Comparison of ENCODE assay signal across 18 cellular contexts in genomic region chr12:84924956-84925355, GRCh38. TPM values are rescaled to one million over a fixed set of nuclear protein-coding genes. Genes with fewer than 3 reads are reported as not detected.
A peak's percentile ranks its signal among the peaks of the same experiment; 100 is the strongest.
DNase-seq lines count a peak whose midpoint lies in the region.
"Had no signal": no experiment of that assay in that cellular context is flagged by ENCODE, and none has a peak within 500 bp of the region (broad histone marks: within the 10 kb centered on the region; RNA-seq: fewer than 3 reads in every experiment).

No MANE protein-coding gene starts in this region.

- H3K4me3 ChIP-seq in neuronal stem cell (ENCODE audit: low read length in 2 of 2), result no peak overlapping the region
- H3K4me3 ChIP-seq in effector memory CD4-positive, alpha-beta T cell (ENCODE audit: insufficient read depth, low read depth, low read length, poor library complexity, severe bottlenecking), result no peak overlapping the region
- H3K4me3 ChIP-seq: BLaER1 treated with 17β-estradiol and CSF1 and Interleukin-3, amounts not matched to agents 10 nM and 100 nM; thoracic aorta had no signal

- no peak overlapping the region for H3K18ac ChIP-seq in neuronal stem cell (ENCODE audit: low read length)

- H2BK12ac ChIP-seq in neuronal stem cell (ENCODE audit: low read length), result no peak overlapping the region

- H2BK15ac ChIP-seq in neuronal stem cell (ENCODE audit: low read length), result no peak overlapping the region

- H4K91ac ChIP-seq in neuronal stem cell (ENCODE audit: low read depth, low read length, poor library complexity), result no peak overlapping the region

- H2BK5ac ChIP-seq in neuronal stem cell (ENCODE audit: low read length), result no peak overlapping the region

- POLR2A ChIA-PET in activated CD4-positive, alpha-beta memory T cell treated with anti-CD3 and anti-CD28 coated beads, Interleukin-2, amount 10 ng/mL, durations not matched to agents 7 days and 5 days (lab: Charles Lee), result no interaction called here

- no peak overlapping the region for H3K23ac ChIP-seq in neuronal stem cell (ENCODE audit: low read depth, low read length, poor library complexity)

- H3K27ac ChIP-seq in epithelial cell of prostate, result peak overlapping the region; percentile 8
- no peak overlapping the region for H3K27ac ChIP-seq in neuronal stem cell (replicated peaks; ENCODE audit: low read length)
- no peak overlapping the region for H3K27ac ChIP-seq in effector memory CD4-positive, alpha-beta T cell (ENCODE audit: insufficient read depth, low read length, poor library complexity, severe bottlenecking)
- H3K27ac ChIP-seq: thoracic aorta had no signal

- H3K9ac ChIP-seq in neuronal stem cell (ENCODE audit: low read depth, low read length, poor library complexity), result no peak overlapping the region

- in situ Hi-C loops in SK-MEL-5 (cut with HindIII; ENCODE audit: low pct_unique_long_range_greater_than_20kb, low sequenced_read_pairs), result no loop called here

- no peaks in the 10 kb centered on the region for H3K4me1 Mint-ChIP-seq in activated CD4-positive, alpha-beta memory T cell treated with anti-CD3 and anti-CD28 coated beads, Interleukin-2, amount 10 ng/mL, durations not matched to agents 7 days and 5 days
- H3K4me1 Mint-ChIP-seq: brain had no signal

- H2AFZ ChIP-seq in neuronal stem cell (ENCODE audit: low read length), result peak overlapping the region; percentile 79

- no peaks in the 10 kb centered on the region for H3K36me3 Mint-ChIP-seq in activated CD4-positive, alpha-beta memory T cell treated with anti-CD3 and anti-CD28 coated beads, Interleukin-2, amount 10 ng/mL, durations not matched to agents 7 days and 5 days (ENCODE audit: low read depth)
- H3K36me3 Mint-ChIP-seq: brain had no signal

- peaks cover 0 to 3% of the 10 kb centered on the region in 2 donors for H3K4me1 ChIP-seq in neuronal stem cell (ENCODE audit: control insufficient read depth in 2 of 2, insufficient read depth in 1 of 2, low read depth in 1 of 2, low read length in 2 of 2)
- no peaks in the 10 kb centered on the region for H3K4me1 ChIP-seq in effector memory CD4-positive, alpha-beta T cell (ENCODE audit: control insufficient read depth, insufficient read depth, low read length, poor library complexity, severe bottlenecking)

- no peak overlapping the region for H3K4ac ChIP-seq in neuronal stem cell (ENCODE audit: low read length)

- H3K36me3 ChIP-seq in neuronal stem cell (replicated peaks in 1 of 2; ENCODE audit: control insufficient read depth in 2 of 2, insufficient read depth in 2 of 2, low read length in 2 of 2), result no peaks in the 10 kb centered on the region
- H3K36me3 ChIP-seq in effector memory CD4-positive, alpha-beta T cell (ENCODE audit: control insufficient read depth, insufficient read depth, low read length), result no peaks in the 10 kb centered on the region
- H3K36me3 ChIP-seq: BLaER1 treated with 17β-estradiol and CSF1 and Interleukin-3, amounts not matched to agents 10 nM and 100 nM; thoracic aorta had no signal

- no peak overlapping the region for H3K4me2 ChIP-seq in neuronal stem cell (ENCODE audit: insufficient read depth, low read length, poor library complexity, severe bottlenecking)

- H3K4me3 Mint-ChIP-seq in activated CD4-positive, alpha-beta memory T cell treated with anti-CD3 and anti-CD28 coated beads, Interleukin-2, amount 10 ng/mL, durations not matched to agents 7 days and 5 days, result no peak overlapping the region
- H3K4me3 Mint-ChIP-seq: brain had no signal

- H3K27me3 ChIP-seq in neuronal stem cell (ENCODE audit: control insufficient read depth in 3 of 3, insufficient read depth in 3 of 3, low read depth in 1 of 3, low read length in 3 of 3), result no peaks in the 10 kb centered on the region
- H3K27me3 ChIP-seq in effector memory CD4-positive, alpha-beta T cell (replicated peaks; ENCODE audit: control insufficient read depth, insufficient read depth, low read length, poor library complexity, severe bottlenecking), result no peaks in the 10 kb centered on the region
- H3K27me3 ChIP-seq: BLaER1 treated with 17β-estradiol and CSF1 and Interleukin-3, amounts not matched to agents 10 nM and 100 nM had no signal

- no peak overlapping the region for H4K8ac ChIP-seq in neuronal stem cell (ENCODE audit: low read depth, low read length)

- WGBS in neuronal stem cell (ENCODE audit: extremely low coverage in 2 of 2, insufficient read length in 2 of 2, insufficient replicate concordance in 1 of 2), 2 donors, result no CpG with 5 or more reads among the region's 2 CpGs

- no peaks in the 10 kb centered on the region for H3K27me3 Mint-ChIP-seq in activated CD4-positive, alpha-beta memory T cell treated with anti-CD3 and anti-CD28 coated beads, Interleukin-2, amount 10 ng/mL, durations not matched to agents 7 days and 5 days

- DNase-seq in H4 (ENCODE audit: low spot score) (peak; percentile 42), SK-MEL-5 (ENCODE audit: low read depth, low spot score) (peak; percentile 18), epithelial cell of prostate (ENCODE audit: low read depth, low spot score) (no peak), neuronal stem cell (ENCODE audit: low spot score) (no peak), ureter (ENCODE audit: low spot score) (no peak), activated T-cell treated with anti-CD3 and anti-CD28 coated beads for 4 hours (no peak)
- DNase-seq in activated CD4-positive, alpha-beta memory T cell treated with anti-CD3 and anti-CD28 coated beads, Interleukin-2, amount 10 ng/mL, durations not matched to agents 7 days and 5 days, result no peak
- no peak for DNase-seq in effector memory CD4-positive, alpha-beta T cell
- DNase-seq: activated effector memory CD4-positive, alpha-beta T cell treated with anti-CD3 and anti-CD28 coated beads, Interleukin-2, amount 50 U/mL, for 16 hours; DND-41; left colon; MM.1S; NCI-H2029; NCI-H526 treated with DMSO at 0.1 percent for 48 hours had no signal

- H3K27ac Mint-ChIP-seq in activated CD4-positive, alpha-beta memory T cell treated with anti-CD3 and anti-CD28 coated beads, Interleukin-2, amount 10 ng/mL, durations not matched to agents 7 days and 5 days, result no peak overlapping the region
- H3K27ac Mint-ChIP-seq: brain had no signal

- H3K9me3 Mint-ChIP-seq in activated CD4-positive, alpha-beta memory T cell treated with anti-CD3 and anti-CD28 coated beads, Interleukin-2, amount 10 ng/mL, durations not matched to agents 7 days and 5 days, result no peaks in the 10 kb centered on the region
- H3K9me3 Mint-ChIP-seq: brain had no signal

- no peak overlapping the region for H3K14ac ChIP-seq in neuronal stem cell (ENCODE audit: low read length)

- H3K79me1 ChIP-seq in neuronal stem cell (ENCODE audit: low read depth, low read length), result no peaks in the 10 kb centered on the region

- H3K9me3 ChIP-seq in neuronal stem cell (replicated peaks in 1 of 2; ENCODE audit: control insufficient read depth in 2 of 2, insufficient read depth in 1 of 2, low read depth in 1 of 2, low read length in 2 of 2), result no peaks in the 10 kb centered on the region
- H3K9me3 ChIP-seq in effector memory CD4-positive, alpha-beta T cell (ENCODE audit: control insufficient read depth, low read length), result peaks cover 4% of the 10 kb centered on the region
- H3K9me3 ChIP-seq: BLaER1 treated with 17β-estradiol and CSF1 and Interleukin-3, amounts not matched to agents 10 nM and 100 nM; thoracic aorta had no signal

- CTCF ChIA-PET in activated CD4-positive, alpha-beta memory T cell treated with anti-CD3 and anti-CD28 coated beads, Interleukin-2, amount 10 ng/mL, durations not matched to agents 7 days and 5 days (lab: Charles Lee), result no interaction called here

- no peak overlapping the region for H2AK5ac ChIP-seq in neuronal stem cell (ENCODE audit: low read depth, low read length)

- no peak overlapping the region for H2BK120ac ChIP-seq in neuronal stem cell (ENCODE audit: low read depth, low read length)

RNA-seq across cellular contexts. Expression of gene SLC6A15, which starts 12.4 kb away (rescaled TPM):
- 12.9 and 23.4 TPM in 2 replicates for total RNA-seq in H4 (2014; rRNA removed; shearing (Covaris generic))
- total RNA-seq in SK-MEL-5 (2014; rRNA removed; shearing (Covaris generic)), result 101 and 103 TPM in 2 replicates
- 47.4 TPM in 2 replicates for polyA plus RNA-seq in SK-MEL-5 (2015; cell fraction: cytosol; rRNA removed)
- 35.2 and 35.4 TPM in 2 replicates for polyA plus RNA-seq in SK-MEL-5 (2015; cell fraction: nucleus; rRNA removed)
- polyA plus RNA-seq in neuronal stem cell (2013, experiment 1 of 2), result 10.2 TPM
- 10.7 TPM for polyA plus RNA-seq in neuronal stem cell (2013, experiment 2 of 2)
- total RNA-seq in activated CD4-positive, alpha-beta memory T cell treated with anti-CD3 and anti-CD28 coated beads, Interleukin-2, amount 10 ng/mL, durations not matched to agents 7 days and 5 days, result not detected
- 0.31 TPM for total RNA-seq in ureter
- total RNA-seq: Right ventricle myocardium inferior had no signal

Comparison
In these comparisons a context has a peak if more than half of its experiments do, and no peak if none do; other contexts are left out.
1. DNase-seq: peak in H4 (single experiment) and SK-MEL-5 (single experiment); none in epithelial cell of prostate (single experiment), neuronal stem cell (single experiment), activated CD4-positive, alpha-beta memory T cell treated with anti-CD3 and anti-CD28 coated beads, Interleukin-2, amount 10 ng/mL, durations not matched to agents 7 days and 5 days (single experiment), ureter (single experiment), activated T-cell treated with anti-CD3 and anti-CD28 coated beads for 4 hours (single experiment) and effector memory CD4-positive, alpha-beta T cell (0 of 3).
2. RNA of gene SLC6A15, which starts 12.4 kb away (total RNA-seq): 101 to 103 TPM in SK-MEL-5 and 12.9 to 23.4 TPM in H4; 0.31 TPM in ureter (single experiment) and not detected in activated CD4-positive, alpha-beta memory T cell treated with anti-CD3 and anti-CD28 coated beads, Interleukin-2, amount 10 ng/mL, durations not matched to agents 7 days and 5 days; every median in the first group is over 10 times any median in the second.